ENCODE assay signal across 19 cellular contexts in the genomic region with DNA sequence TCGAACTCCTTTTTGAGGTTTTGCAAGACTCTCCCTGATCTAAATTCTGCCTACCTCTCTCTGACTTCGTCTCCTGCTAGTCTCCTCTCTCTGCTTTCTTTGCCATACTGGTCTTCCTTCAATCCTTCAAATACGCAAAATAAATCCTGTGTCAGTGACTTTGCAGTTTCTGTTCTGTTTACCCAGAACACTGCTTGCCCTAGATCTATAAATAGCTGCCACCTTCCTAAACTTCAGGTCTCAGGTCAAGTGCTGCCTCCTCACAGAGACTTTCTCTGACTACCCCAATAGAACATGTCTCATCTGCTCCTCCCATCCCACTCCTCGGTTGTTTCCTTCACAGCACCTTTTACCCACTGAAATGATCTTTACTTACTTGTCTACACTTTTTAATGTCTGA.
DNase-seq lines count a peak whose midpoint lies in the region; ATAC-seq, FAIRE-seq and TF ChIP-seq lines count a peak whose summit lies in the region.
"Had no signal": no experiment of that assay in that cellular context is flagged by ENCODE, and none has a peak within 500 bp of the region (broad histone marks: within the 10 kb centered on the region; RNA-seq: fewer than 3 reads in every experiment).

No MANE protein-coding gene starts in this region.

- no peak for TF ChIP-seq CTCF in A549 (IDR thresholded peaks at IDR 0.05)
- no peak for TF ChIP-seq CTCF in CD4-positive, alpha-beta T cell (IDR thresholded peaks at IDR 0.05)
- TF ChIP-seq CTCF in activated B cell treated with CpG ODN at 0.5 μM for 24 hours (IDR thresholded peaks at IDR 0.05), result no peak
- no peak for TF ChIP-seq CTCF in RWPE1 (conservative IDR thresholded peaks at IDR 0.05; ENCODE audit: low read depth)
- TF ChIP-seq CTCF in type B pancreatic cell (conservative IDR thresholded peaks at IDR 0.05), result no peak

- H3K4me3 Mint-ChIP-seq in CD4-positive, alpha-beta T cell, result no peak overlapping the region
- no peak overlapping the region for H3K4me3 Mint-ChIP-seq in activated B cell treated with CpG ODN at 0.5 μM for 24 hours
- no peak overlapping the region for H3K4me3 Mint-ChIP-seq in type B pancreatic cell
- H3K4me3 Mint-ChIP-seq: activated CD4-positive, alpha-beta T cell treated with anti-CD3 and anti-CD28 coated beads, Interleukin-2, amount 10 ng/mL, durations not matched to agents 7 days and 5 days; natural killer cell; T-helper 1 cell treated with Interleukin-12 subunit alpha and Interleukin-12 subunit beta and Interleukin-4 antibody, amounts not matched to agents 30 μg/mL and 1 μg/mL, for 36 hours had no signal

- ATAC-seq in A549, result peak; percentile 19 to 73; a peak in 4 of 6 replicates
- ATAC-seq in CD4-positive, alpha-beta T cell (ENCODE audit: poor library complexity), result no peak
- no peak for ATAC-seq in activated B cell treated with CpG ODN at 0.5 μM for 24 hours (ENCODE audit: low read depth)
- no peak for ATAC-seq in HG02623 (IDR thresholded peaks at IDR 0.05; ENCODE audit: unreplicated experiment)
- ATAC-seq: natural killer cell had no signal

- no peaks in the 10 kb centered on the region for H3K27me3 ChIP-seq in CD4-positive, alpha-beta T cell (ENCODE audit: control insufficient read depth, insufficient read depth, low read length)
- H3K27me3 ChIP-seq: right lobe of liver had no signal

- POLR2A ChIA-PET in A549 (lab: Yijun Ruan, JAX) (no interaction called here), activated B cell treated with CpG ODN at 0.5 μM for 24 hours (lab: Charles Lee) (no interaction called here), RWPE1 (lab: Yijun Ruan, JAX; ENCODE audit: low non-redundant PET) (no interaction called here)
- POLR2A ChIA-PET in CD4-positive, alpha-beta T cell (lab: Charles Lee), result no interaction called here

- no peak for TF ChIP-seq POLR2A in A549 (IDR thresholded peaks at IDR 0.05; ENCODE audit: low read length)

- H3K4me3 ChIP-seq in A549, result no peak overlapping the region
- H3K4me3 ChIP-seq: right lobe of liver had no signal

- TF ChIP-seq RAD21 in A549 (conservative IDR thresholded peaks at IDR 0.05 in 1 of 2, IDR thresholded peaks at IDR 0.05 in 1 of 2), result no peak

- H3K4me1 Mint-ChIP-seq in CD4-positive, alpha-beta T cell (ENCODE audit: low read depth), result no peaks in the 10 kb centered on the region
- H3K4me1 Mint-ChIP-seq in activated B cell treated with CpG ODN at 0.5 μM for 24 hours (peaks cover 5% of the 10 kb centered on the region), type B pancreatic cell (ENCODE audit: unreplicated experiment) (no peaks in the 10 kb centered on the region)
- H3K4me1 Mint-ChIP-seq: natural killer cell had no signal

- H3K4me2 ChIP-seq in A549, result peak overlapping the region; percentile 17

- H3K9me3 ChIP-seq in A549, result no peaks in the 10 kb centered on the region
- no peaks in the 10 kb centered on the region for H3K9me3 ChIP-seq in CD4-positive, alpha-beta T cell (ENCODE audit: control insufficient read depth, low read length)
- H3K9me3 ChIP-seq: right lobe of liver had no signal

- peak overlapping the region; percentile 2 for H3K27ac Mint-ChIP-seq in CD4-positive, alpha-beta T cell
- peak overlapping the region; percentile 24 for H3K27ac Mint-ChIP-seq in activated B cell treated with CpG ODN at 0.5 μM for 24 hours
- no peak overlapping the region for H3K27ac Mint-ChIP-seq in type B pancreatic cell
- H3K27ac Mint-ChIP-seq: activated CD4-positive, alpha-beta T cell treated with anti-CD3 and anti-CD28 coated beads, Interleukin-2, amount 10 ng/mL, durations not matched to agents 7 days and 5 days; T-helper 1 cell treated with Interleukin-12 subunit alpha and Interleukin-12 subunit beta and Interleukin-4 antibody, amounts not matched to agents 30 μg/mL and 1 μg/mL, for 36 hours had no signal

- no peak for TF ChIP-seq EP300 in A549 (IDR thresholded peaks at IDR 0.05)

- H3K27me3 Mint-ChIP-seq in CD4-positive, alpha-beta T cell, result no peaks in the 10 kb centered on the region
- no peaks in the 10 kb centered on the region for H3K27me3 Mint-ChIP-seq in activated B cell treated with CpG ODN at 0.5 μM for 24 hours
- no peaks in the 10 kb centered on the region for H3K27me3 Mint-ChIP-seq in type B pancreatic cell
- H3K27me3 Mint-ChIP-seq: activated CD4-positive, alpha-beta T cell treated with anti-CD3 and anti-CD28 coated beads, Interleukin-2, amount 10 ng/mL, durations not matched to agents 7 days and 5 days had no signal

- no peaks in the 10 kb centered on the region for H3K9me3 Mint-ChIP-seq in CD4-positive, alpha-beta T cell
- no peaks in the 10 kb centered on the region for H3K9me3 Mint-ChIP-seq in activated B cell treated with CpG ODN at 0.5 μM for 24 hours
- H3K9me3 Mint-ChIP-seq in type B pancreatic cell, result no peaks in the 10 kb centered on the region
- H3K9me3 Mint-ChIP-seq: activated CD4-positive, alpha-beta T cell treated with anti-CD3 and anti-CD28 coated beads, Interleukin-2, amount 10 ng/mL, durations not matched to agents 7 days and 5 days; natural killer cell; T-helper 1 cell treated with Interleukin-12 subunit alpha and Interleukin-12 subunit beta and Interleukin-4 antibody, amounts not matched to agents 30 μg/mL and 1 μg/mL, for 36 hours had no signal

- intact Hi-C loops in CD4-positive, alpha-beta T cell (cut with DNase I, micrococcal nuclease), result no loop called here
- intact Hi-C loops in activated B cell treated with CpG ODN at 0.5 μM for 24 hours (cut with micrococcal nuclease), result no loop called here

- DNase-seq in A549 (ENCODE audit: low read depth in 1 of 2, low spot score in 1 of 2), result peak in 1 of 2 experiments; percentile 62
- DNase-seq in CD4-positive, alpha-beta T cell, result no peak
- no peak for DNase-seq in activated B cell treated with CpG ODN at 0.5 μM for 24 hours
- DNase-seq in medulla oblongata (ENCODE audit: extremely low spot score), result peak; percentile 11
- DNase-seq in NCI-H2107 (lab: John Stamatoyannopoulos, UW), result no peak
- no peak for DNase-seq in RWPE1 (ENCODE audit: low spot score)
- DNase-seq in type B pancreatic cell (ENCODE audit: extremely low spot score, unreplicated experiment), result no peak
- DNase-seq: activated CD4-positive, alpha-beta T cell treated with anti-CD3 and anti-CD28 coated beads, Interleukin-2, amount 10 ng/mL, durations not matched to agents 7 days and 5 days; activated naive CD4-positive, alpha-beta T cell; Karpas-422; natural killer cell; NCI-H1694; NCI-H524; right lobe of liver; stimulated activated CD4-positive, alpha-beta T cell treated with anti-CD3 and anti-CD28 coated beads, Interleukin-4, amount 100 ng/mL, for 1 hour had no signal

- CTCF ChIA-PET in A549 (lab: Yijun Ruan, JAX), result no interaction called here
- CTCF ChIA-PET in CD4-positive, alpha-beta T cell (lab: Charles Lee), result no interaction called here
- CTCF ChIA-PET in activated B cell treated with CpG ODN at 0.5 μM for 24 hours (lab: Charles Lee), result no interaction called here
- CTCF ChIA-PET in RWPE1 (lab: Yijun Ruan, JAX), result no interaction called here

- H3K4me1 ChIP-seq in A549, result peaks cover 13% of the 10 kb centered on the region

- H3K36me3 Mint-ChIP-seq in CD4-positive, alpha-beta T cell (ENCODE audit: low read depth), result peaks cover 73% of the 10 kb centered on the region
- H3K36me3 Mint-ChIP-seq in activated B cell treated with CpG ODN at 0.5 μM for 24 hours (ENCODE audit: low read depth), result peaks cover 47% of the 10 kb centered on the region
- H3K36me3 Mint-ChIP-seq in type B pancreatic cell, result no peaks in the 10 kb centered on the region
- H3K36me3 Mint-ChIP-seq: natural killer cell had no signal

- no peak for FAIRE-seq in A549 (lab: Jason Lieb, UNC)
- FAIRE-seq: H1, urothelium cell line had no signal

- H3K27ac ChIP-seq in A549 (peak overlapping the region in 1 of 2 experiments; percentile 38; a peak in 2 of 6 replicates), RWPE1 (no peak overlapping the region)
- no peak overlapping the region for H3K27ac ChIP-seq in CD4-positive, alpha-beta T cell (ENCODE audit: low read depth, low read length)

- 48% methylated on average over 4 of the region's 4 CpGs for WGBS in A549 (ENCODE audit: missing lambda C conversion rate)

TF ChIP-seq in A549, 52 proteins besides CTCF, POLR2A, EP300 and RAD21 (continues in another document):
- TF ChIP-seq, protein P1, sequence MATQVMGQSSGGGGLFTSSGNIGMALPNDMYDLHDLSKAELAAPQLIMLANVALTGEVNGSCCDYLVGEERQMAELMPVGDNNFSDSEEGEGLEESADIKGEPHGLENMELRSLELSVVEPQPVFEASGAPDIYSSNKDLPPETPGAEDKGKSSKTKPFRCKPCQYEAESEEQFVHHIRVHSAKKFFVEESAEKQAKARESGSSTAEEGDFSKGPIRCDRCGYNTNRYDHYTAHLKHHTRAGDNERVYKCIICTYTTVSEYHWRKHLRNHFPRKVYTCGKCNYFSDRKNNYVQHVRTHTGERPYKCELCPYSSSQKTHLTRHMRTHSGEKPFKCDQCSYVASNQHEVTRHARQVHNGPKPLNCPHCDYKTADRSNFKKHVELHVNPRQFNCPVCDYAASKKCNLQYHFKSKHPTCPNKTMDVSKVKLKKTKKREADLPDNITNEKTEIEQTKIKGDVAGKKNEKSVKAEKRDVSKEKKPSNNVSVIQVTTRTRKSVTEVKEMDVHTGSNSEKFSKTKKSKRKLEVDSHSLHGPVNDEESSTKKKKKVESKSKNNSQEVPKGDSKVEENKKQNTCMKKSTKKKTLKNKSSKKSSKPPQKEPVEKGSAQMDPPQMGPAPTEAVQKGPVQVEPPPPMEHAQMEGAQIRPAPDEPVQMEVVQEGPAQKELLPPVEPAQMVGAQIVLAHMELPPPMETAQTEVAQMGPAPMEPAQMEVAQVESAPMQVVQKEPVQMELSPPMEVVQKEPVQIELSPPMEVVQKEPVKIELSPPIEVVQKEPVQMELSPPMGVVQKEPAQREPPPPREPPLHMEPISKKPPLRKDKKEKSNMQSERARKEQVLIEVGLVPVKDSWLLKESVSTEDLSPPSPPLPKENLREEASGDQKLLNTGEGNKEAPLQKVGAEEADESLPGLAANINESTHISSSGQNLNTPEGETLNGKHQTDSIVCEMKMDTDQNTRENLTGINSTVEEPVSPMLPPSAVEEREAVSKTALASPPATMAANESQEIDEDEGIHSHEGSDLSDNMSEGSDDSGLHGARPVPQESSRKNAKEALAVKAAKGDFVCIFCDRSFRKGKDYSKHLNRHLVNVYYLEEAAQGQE (IDR thresholded peaks at IDR 0.05), result no peak
- TF ChIP-seq, protein P2, sequence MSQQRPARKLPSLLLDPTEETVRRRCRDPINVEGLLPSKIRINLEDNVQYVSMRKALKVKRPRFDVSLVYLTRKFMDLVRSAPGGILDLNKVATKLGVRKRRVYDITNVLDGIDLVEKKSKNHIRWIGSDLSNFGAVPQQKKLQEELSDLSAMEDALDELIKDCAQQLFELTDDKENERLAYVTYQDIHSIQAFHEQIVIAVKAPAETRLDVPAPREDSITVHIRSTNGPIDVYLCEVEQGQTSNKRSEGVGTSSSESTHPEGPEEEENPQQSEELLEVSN (IDR thresholded peaks at IDR 0.05; ENCODE audit: borderline replicate concordance, low read depth), result no peak
- no peak for TF ChIP-seq HOXB5 (CRISPR knock-in tag; IDR thresholded peaks at IDR 0.05)
- no peak for TF ChIP-seq NFE2L2 (conservative IDR thresholded peaks at IDR 0.05; ENCODE audit: low read length)
- peak; percentile 47 for TF ChIP-seq MAFK (IDR thresholded peaks at IDR 0.05; ENCODE audit: partially characterized antibody)
- no peak for TF ChIP-seq GATA3 (IDR thresholded peaks at IDR 0.05; ENCODE audit: borderline replicate concordance)

Comparison
In these comparisons a context has a peak if more than half of its experiments do, and no peak if none do; other contexts are left out.
1. ATAC-seq: peak in A549 (2 of 2); none in CD4-positive, alpha-beta T cell (single experiment), activated B cell treated with CpG ODN at 0.5 μM for 24 hours (single experiment) and HG02623 (single experiment).